ENCODE assay signal across 9 cellular contexts in genomic region chr9:106878943-106879916, GRCh38. TPM values are rescaled to one million over a fixed set of nuclear protein-coding genes. Genes with fewer than 3 reads are reported as not detected.
DNase-seq lines count a peak whose midpoint lies in the region; ATAC-seq and TF ChIP-seq lines count a peak whose summit lies in the region.
"Had no signal": no experiment of that assay in that cellular context is flagged by ENCODE, and none has a peak within 500 bp of the region (broad histone marks: within the 10 kb centered on the region; RNA-seq: fewer than 3 reads in every experiment).

No MANE protein-coding gene starts in this region.

- no peaks in the 10 kb centered on the region for H3K27me3 ChIP-seq in ACC112 (ENCODE audit: insufficient read depth, low read length)

- 27 to 34% methylated on average over 7 of the region's 7 CpGs for WGBS in lower leg skin, 2 donors

- H3K4me3 Mint-ChIP-seq in type B pancreatic cell = peak overlapping the region; percentile 66
- H3K4me3 Mint-ChIP-seq in activated T-helper 17 cell treated with anti-CD3 and anti-CD28 coated beads, Interleukin-2, amount 50 U/mL, for 72 hours = no peak overlapping the region
- H3K4me3 Mint-ChIP-seq: T-helper 1 cell treated with Interleukin-12 subunit alpha and Interleukin-12 subunit beta and Interleukin-4 antibody, amounts not matched to agents 30 μg/mL and 1 μg/mL, for 36 hours had no signal

- H3K9me3 Mint-ChIP-seq in type B pancreatic cell = peaks cover 9% of the 10 kb centered on the region
- H3K9me3 Mint-ChIP-seq in activated T-helper 17 cell treated with anti-CD3 and anti-CD28 coated beads, Interleukin-2, amount 50 U/mL, for 72 hours = peaks cover 12% of the 10 kb centered on the region
- H3K9me3 Mint-ChIP-seq: T-helper 1 cell treated with Interleukin-12 subunit alpha and Interleukin-12 subunit beta and Interleukin-4 antibody, amounts not matched to agents 30 μg/mL and 1 μg/mL, for 36 hours had no signal

- intact Hi-C loops in lower leg skin (cut with DNase I; ENCODE audit: low total_unique reads) = no loop called here

- peak overlapping the region; percentile 82 for H3K27ac Mint-ChIP-seq in type B pancreatic cell
- H3K27ac Mint-ChIP-seq in activated T-helper 17 cell treated with anti-CD3 and anti-CD28 coated beads, Interleukin-2, amount 50 U/mL, for 72 hours = no peak overlapping the region
- H3K27ac Mint-ChIP-seq: T-helper 1 cell treated with Interleukin-12 subunit alpha and Interleukin-12 subunit beta and Interleukin-4 antibody, amounts not matched to agents 30 μg/mL and 1 μg/mL, for 36 hours had no signal

- peaks cover 43% of the 10 kb centered on the region for H3K36me3 Mint-ChIP-seq in type B pancreatic cell
- H3K36me3 Mint-ChIP-seq in activated T-helper 17 cell treated with anti-CD3 and anti-CD28 coated beads, Interleukin-2, amount 50 U/mL, for 72 hours (ENCODE audit: low read depth) = no peaks in the 10 kb centered on the region

- ATAC-seq in GM19328 (IDR thresholded peaks at IDR 0.05; ENCODE audit: unreplicated experiment) = no peak
- no peak for ATAC-seq in activated T-helper 17 cell treated with anti-CD3 and anti-CD28 coated beads, Interleukin-2, amount 50 U/mL, for 72 hours (replicated peaks)

- peaks cover 38% of the 10 kb centered on the region for H3K4me1 Mint-ChIP-seq in type B pancreatic cell (ENCODE audit: unreplicated experiment)
- H3K4me1 Mint-ChIP-seq in activated T-helper 17 cell treated with anti-CD3 and anti-CD28 coated beads, Interleukin-2, amount 50 U/mL, for 72 hours = no peaks in the 10 kb centered on the region

- no peak overlapping the region for H2AFZ ChIP-seq in ACC112 (ENCODE audit: low read length, unreplicated experiment)

- no peaks in the 10 kb centered on the region for H3K36me3 ChIP-seq in ACC112 (ENCODE audit: insufficient read depth, low read length)

- no peaks in the 10 kb centered on the region for H3K27me3 Mint-ChIP-seq in type B pancreatic cell
- no peaks in the 10 kb centered on the region for H3K27me3 Mint-ChIP-seq in activated T-helper 17 cell treated with anti-CD3 and anti-CD28 coated beads, Interleukin-2, amount 50 U/mL, for 72 hours

- DNase-seq in NCI-H2029 (lab: John Stamatoyannopoulos, UW) (peak; percentile 68), coronary artery (ENCODE audit: low spot score) (peak; percentile 75), lower leg skin (ENCODE audit: low spot score in 2 of 2) (peak; percentile 72 to 87), type B pancreatic cell (ENCODE audit: extremely low spot score, unreplicated experiment) (no peak)
- DNase-seq in stimulated activated naive CD4-positive, alpha-beta T cell treated with Interleukin-2 at 50 U/mL for 16 hours (lab: John Stamatoyannopoulos, UW) = no peak

- H3K4me3 ChIP-seq in ACC112 (ENCODE audit: low read depth, low read length) = no peak overlapping the region
- H3K4me3 ChIP-seq in coronary artery = peak overlapping the region; percentile 43
- no peak overlapping the region for H3K4me3 ChIP-seq in lower leg skin (ENCODE audit: low read depth, poor library complexity, severe bottlenecking)

- H3K79me2 ChIP-seq in ACC112 (ENCODE audit: control insufficient read depth, insufficient read depth, low read length, unreplicated experiment) = peaks cover 93% of the 10 kb centered on the region

- no peak for TF ChIP-seq POLR2A in lower leg skin (IDR thresholded peaks at IDR 0.05)

- TF ChIP-seq CTCF in coronary artery (IDR thresholded peaks at IDR 0.05) = no peak
- no peak for TF ChIP-seq CTCF in lower leg skin (IDR thresholded peaks at IDR 0.05)
- TF ChIP-seq CTCF in type B pancreatic cell (conservative IDR thresholded peaks at IDR 0.05) = no peak

- H3K4me1 ChIP-seq in ACC112 (ENCODE audit: control insufficient read depth, insufficient read depth, low read length, unreplicated experiment) = peaks cover 70% of the 10 kb centered on the region

- H3K27ac ChIP-seq in ACC112 (ENCODE audit: low read depth, low read length) = peak overlapping the region; percentile 90
- peak overlapping the region in 1 of 2 donors; percentile 36 for H3K27ac ChIP-seq in coronary artery

RNA-seq across cellular contexts. Expression of gene ZNF462, which starts 16.3 kb away (rescaled TPM):
- total RNA-seq in lower leg skin (10 to 100 TPM; 13.3 to 19.9 (median 16.2) TPM), type B pancreatic cell (ENCODE audit: low replicate concordance) (124 and 129 TPM in 2 replicates)
- total RNA-seq in activated T-helper 17 cell treated with anti-CD3 and anti-CD28 coated beads, Interleukin-2, amount 50 U/mL, for 72 hours = 1 to 10 TPM in 1 of 2 donors, under 1 TPM in 1; 0.67 to 2.6 TPM

Comparison
In these comparisons a context has a peak if more than half of its experiments do, and no peak if none do; other contexts are left out.
1. DNase-seq: peak in NCI-H2029 (single experiment), coronary artery (single experiment) and lower leg skin (2 of 2); none in type B pancreatic cell (single experiment) and stimulated activated naive CD4-positive, alpha-beta T cell treated with Interleukin-2 at 50 U/mL for 16 hours (single experiment).